Comparison of ENCODE assay signal across 19 cellular contexts in genomic region chr14:98961191-98961590, GRCh38.
A peak's percentile ranks its signal among the peaks of the same experiment; 100 is the strongest.
DNase-seq lines count a peak whose midpoint lies in the region; ATAC-seq and TF ChIP-seq lines count a peak whose summit lies in the region.
"Had no signal": no experiment of that assay in that cellular context is flagged by ENCODE, and none has a peak within 500 bp of the region (broad histone marks: within the 10 kb centered on the region; RNA-seq: fewer than 3 reads in every experiment).

No MANE protein-coding gene starts in this region.

- H3K4me1 ChIP-seq in right atrium auricular region (no peaks in the 10 kb centered on the region), heart left ventricle (peaks cover 0 to 6% (median 0%) of the 10 kb centered on the region in 12 donors), neural progenitor cell (no peaks in the 10 kb centered on the region)
- H3K4me1 ChIP-seq: Caco-2, HAP-1 had no signal

- no peak for TF ChIP-seq POLR2A in heart left ventricle (IDR thresholded peaks at IDR 0.05)

- no peak overlapping the region for H3K4me2 ChIP-seq in neural progenitor cell
- H3K4me2 ChIP-seq: A549 had no signal

- H3K36me3 ChIP-seq in right atrium auricular region (no peaks in the 10 kb centered on the region), heart left ventricle (no peaks in the 10 kb centered on the region), neural progenitor cell (no peaks in the 10 kb centered on the region)
- H3K36me3 ChIP-seq: HAP-1 had no signal

- no peaks in the 10 kb centered on the region for H3K36me3 Mint-ChIP-seq in activated CD8-positive, alpha-beta T cell treated with anti-CD3 and anti-CD28 coated beads, Interleukin-2, amount 10 ng/mL, durations not matched to agents 7 days and 5 days (ENCODE audit: low read depth)
- H3K36me3 Mint-ChIP-seq in activated CD8-positive, alpha-beta T cell treated with anti-CD3 and anti-CD28 coated beads for 36 hours (ENCODE audit: low read depth): no peaks in the 10 kb centered on the region
- H3K36me3 Mint-ChIP-seq in neural progenitor cell: no peaks in the 10 kb centered on the region

- POLR2A ChIA-PET in activated CD8-positive, alpha-beta T cell treated with anti-CD3 and anti-CD28 coated beads, Interleukin-2, amount 10 ng/mL, durations not matched to agents 7 days and 5 days (lab: Charles Lee): no interaction called here
- POLR2A ChIA-PET in activated CD8-positive, alpha-beta T cell treated with anti-CD3 and anti-CD28 coated beads for 36 hours (lab: Charles Lee): no interaction called here

- H3K27me3 Mint-ChIP-seq in activated CD8-positive, alpha-beta T cell treated with anti-CD3 and anti-CD28 coated beads, Interleukin-2, amount 10 ng/mL, durations not matched to agents 7 days and 5 days (ENCODE audit: low read depth): no peaks in the 10 kb centered on the region
- H3K27me3 Mint-ChIP-seq in activated CD8-positive, alpha-beta T cell treated with anti-CD3 and anti-CD28 coated beads for 36 hours: no peaks in the 10 kb centered on the region
- H3K27me3 Mint-ChIP-seq in neural progenitor cell (ENCODE audit: insufficient read depth, low read depth): peaks cover 5% of the 10 kb centered on the region
- H3K27me3 Mint-ChIP-seq: CD4-positive, alpha-beta T cell had no signal

- H3K27ac ChIP-seq in right atrium auricular region (no peak overlapping the region), heart left ventricle (no peak overlapping the region), neural progenitor cell (no peak overlapping the region)
- H3K27ac ChIP-seq: 22Rv1, A549, C4-2B, HL-60 had no signal

- H3K4me3 Mint-ChIP-seq in activated CD8-positive, alpha-beta T cell treated with anti-CD3 and anti-CD28 coated beads, Interleukin-2, amount 10 ng/mL, durations not matched to agents 7 days and 5 days: no peak overlapping the region
- H3K4me3 Mint-ChIP-seq in activated CD8-positive, alpha-beta T cell treated with anti-CD3 and anti-CD28 coated beads for 36 hours: no peak overlapping the region
- H3K4me3 Mint-ChIP-seq in neural progenitor cell: peak overlapping the region; percentile 41
- H3K4me3 Mint-ChIP-seq: CD4-positive, alpha-beta T cell had no signal

- H3K4me1 Mint-ChIP-seq in activated CD8-positive, alpha-beta T cell treated with anti-CD3 and anti-CD28 coated beads, Interleukin-2, amount 10 ng/mL, durations not matched to agents 7 days and 5 days (ENCODE audit: low read depth): peaks cover 38% of the 10 kb centered on the region
- peaks cover 41% of the 10 kb centered on the region for H3K4me1 Mint-ChIP-seq in activated CD8-positive, alpha-beta T cell treated with anti-CD3 and anti-CD28 coated beads for 36 hours (ENCODE audit: low read depth)
- no peaks in the 10 kb centered on the region for H3K4me1 Mint-ChIP-seq in neural progenitor cell

- H3K9ac ChIP-seq in neural progenitor cell: no peak overlapping the region

- peak overlapping the region; percentile 11 for H3K27ac Mint-ChIP-seq in activated CD8-positive, alpha-beta T cell treated with anti-CD3 and anti-CD28 coated beads, Interleukin-2, amount 10 ng/mL, durations not matched to agents 7 days and 5 days
- H3K27ac Mint-ChIP-seq in activated CD8-positive, alpha-beta T cell treated with anti-CD3 and anti-CD28 coated beads for 36 hours: no peak overlapping the region
- no peak overlapping the region for H3K27ac Mint-ChIP-seq in neural progenitor cell
- H3K27ac Mint-ChIP-seq: CD4-positive, alpha-beta T cell had no signal

- peak; percentile 17 for DNase-seq in activated CD8-positive, alpha-beta T cell treated with anti-CD3 and anti-CD28 coated beads, Interleukin-2, amount 10 ng/mL, durations not matched to agents 7 days and 5 days
- no peak for DNase-seq in activated CD8-positive, alpha-beta T cell treated with anti-CD3 and anti-CD28 coated beads for 36 hours
- peak; percentile 44 for DNase-seq in right atrium auricular region (ENCODE audit: low spot score)
- DNase-seq in heart left ventricle: no peak
- no peak for DNase-seq in neural progenitor cell (ENCODE audit: low spot score)
- DNase-seq in ureter (ENCODE audit: low spot score): peak; percentile 36
- DNase-seq in NCI-H2227 treated with DMSO at 0.1 percent for 48 hours (lab: John Stamatoyannopoulos, UW): no peak
- DNase-seq: AML-193; Caco-2; CD4-positive, alpha-beta T cell; DMS79; GF-D8; GOT3 had no signal

- H3K79me2 ChIP-seq in neural progenitor cell (ENCODE audit: low read depth): no peaks in the 10 kb centered on the region

- WGBS in heart left ventricle, 4 donors: 82 to 96% (median 86%) methylated on average over 4 of the region's 4 CpGs

- CTCF ChIA-PET in activated CD8-positive, alpha-beta T cell treated with anti-CD3 and anti-CD28 coated beads, Interleukin-2, amount 10 ng/mL, durations not matched to agents 7 days and 5 days (lab: Charles Lee): no interaction called here
- CTCF ChIA-PET in activated CD8-positive, alpha-beta T cell treated with anti-CD3 and anti-CD28 coated beads for 36 hours (lab: Charles Lee): no interaction called here

- H2AFZ ChIP-seq in neural progenitor cell (replicated peaks): no peak overlapping the region

- no peak for ATAC-seq in activated CD8-positive, alpha-beta T cell treated with anti-CD3 and anti-CD28 coated beads, Interleukin-2, amount 10 ng/mL, durations not matched to agents 7 days and 5 days
- no peak for ATAC-seq in activated CD8-positive, alpha-beta T cell treated with anti-CD3 and anti-CD28 coated beads for 36 hours
- ATAC-seq in heart left ventricle (no peak), HG03108 (IDR thresholded peaks at IDR 0.05; ENCODE audit: unreplicated experiment) (no peak)
- ATAC-seq: A549 had no signal

- no peaks in the 10 kb centered on the region for H3K9me3 Mint-ChIP-seq in activated CD8-positive, alpha-beta T cell treated with anti-CD3 and anti-CD28 coated beads, Interleukin-2, amount 10 ng/mL, durations not matched to agents 7 days and 5 days (ENCODE audit: insufficient read depth)
- H3K9me3 Mint-ChIP-seq in activated CD8-positive, alpha-beta T cell treated with anti-CD3 and anti-CD28 coated beads for 36 hours: no peaks in the 10 kb centered on the region
- no peaks in the 10 kb centered on the region for H3K9me3 Mint-ChIP-seq in neural progenitor cell
- H3K9me3 Mint-ChIP-seq: CD4-positive, alpha-beta T cell had no signal

- H3K4me3 ChIP-seq in right atrium auricular region: no peak overlapping the region
- H3K4me3 ChIP-seq in heart left ventricle: no peak overlapping the region
- no peak overlapping the region for H3K4me3 ChIP-seq in neural progenitor cell
- H3K4me3 ChIP-seq: A549, HAP-1 had no signal

- TF ChIP-seq CTCF in activated CD8-positive, alpha-beta T cell treated with anti-CD3 and anti-CD28 coated beads for 36 hours (IDR thresholded peaks at IDR 0.05): no peak
- no peak for TF ChIP-seq CTCF in right atrium auricular region (IDR thresholded peaks at IDR 0.05)
- TF ChIP-seq CTCF in heart left ventricle (IDR thresholded peaks at IDR 0.05): no peak
- TF ChIP-seq CTCF in neural progenitor cell (IDR thresholded peaks at IDR 0.05): no peak

- H3K9me3 ChIP-seq in right atrium auricular region (no peaks in the 10 kb centered on the region), heart left ventricle (no peaks in the 10 kb centered on the region), neural progenitor cell (ENCODE audit: low read depth) (no peaks in the 10 kb centered on the region)
- H3K9me3 ChIP-seq: A549, Caco-2, HAP-1 had no signal

- no peaks in the 10 kb centered on the region for H4K20me1 ChIP-seq in neural progenitor cell (ENCODE audit: low read depth)

- H3F3A ChIP-seq in neural progenitor cell (ENCODE audit: low read depth): no peaks in the 10 kb centered on the region

- H3K27me3 ChIP-seq in right atrium auricular region: no peaks in the 10 kb centered on the region
- H3K27me3 ChIP-seq in heart left ventricle: peaks cover 0 to 9% (median 0%) of the 10 kb centered on the region in 9 donors
- H3K27me3 ChIP-seq in neural progenitor cell: no peaks in the 10 kb centered on the region

- intact Hi-C loops in activated CD8-positive, alpha-beta T cell treated with anti-CD3 and anti-CD28 coated beads for 36 hours (cut with micrococcal nuclease): no loop called here
- intact Hi-C loops in heart left ventricle (cut with DNase I): no loop called here

Comparison
In these comparisons a context has a peak if more than half of its experiments do, and no peak if none do; other contexts are left out.
1. DNase-seq: peak in activated CD8-positive, alpha-beta T cell treated with anti-CD3 and anti-CD28 coated beads, Interleukin-2, amount 10 ng/mL, durations not matched to agents 7 days and 5 days (single experiment), right atrium auricular region (single experiment) and ureter (single experiment); none in activated CD8-positive, alpha-beta T cell treated with anti-CD3 and anti-CD28 coated beads for 36 hours (single experiment), heart left ventricle (0 of 5), neural progenitor cell (single experiment) and NCI-H2227 treated with DMSO at 0.1 percent for 48 hours (single experiment).